ENCODE assay signal across 20 cellular contexts in genomic region chr3:150885535-150885934, GRCh38. TPM values are rescaled to one million over a fixed set of nuclear protein-coding genes. Genes with fewer than 3 reads are reported as not detected.
DNase-seq lines count a peak whose midpoint lies in the region; ATAC-seq and TF ChIP-seq lines count a peak whose summit lies in the region.
"Had no signal": no experiment of that assay in that cellular context is flagged by ENCODE, and none has a peak within 500 bp of the region (broad histone marks: within the 10 kb centered on the region; RNA-seq: fewer than 3 reads in every experiment).

No MANE protein-coding gene starts in this region.

- POLR2A ChIA-PET in CD8-positive, alpha-beta T cell (lab: Charles Lee): no interaction called here

- H3K27me3 Mint-ChIP-seq in CD8-positive, alpha-beta T cell (ENCODE audit: low read depth): peaks cover 26% of the 10 kb centered on the region
- peaks cover 39% of the 10 kb centered on the region for H3K27me3 Mint-ChIP-seq in activated CD8-positive, alpha-beta memory T cell treated with anti-CD3 and anti-CD28 coated beads, Interleukin-2, amount 10 ng/mL, durations not matched to agents 7 days and 5 days
- H3K27me3 Mint-ChIP-seq in activated T-cell treated with anti-CD3 and anti-CD28 coated beads, Interleukin-2, amount 50 U/mL, for 4 hours (ENCODE audit: low read depth): peaks cover 25% of the 10 kb centered on the region

- no peaks in the 10 kb centered on the region for H3K36me3 Mint-ChIP-seq in CD8-positive, alpha-beta T cell
- H3K36me3 Mint-ChIP-seq in activated CD8-positive, alpha-beta memory T cell treated with anti-CD3 and anti-CD28 coated beads, Interleukin-2, amount 10 ng/mL, durations not matched to agents 7 days and 5 days: no peaks in the 10 kb centered on the region
- no peaks in the 10 kb centered on the region for H3K36me3 Mint-ChIP-seq in activated T-cell treated with anti-CD3 and anti-CD28 coated beads, Interleukin-2, amount 50 U/mL, for 4 hours (ENCODE audit: insufficient read depth)
- H3K36me3 Mint-ChIP-seq: CD14-positive monocyte; CD4-positive, alpha-beta memory T cell had no signal

- no peak for TF ChIP-seq CTCF in right atrium auricular region (IDR thresholded peaks at IDR 0.05)
- no peak for TF ChIP-seq CTCF in CD8-positive, alpha-beta T cell (IDR thresholded peaks at IDR 0.05)
- no peak for TF ChIP-seq CTCF in neutrophil (IDR thresholded peaks at IDR 0.05)

- H3K27ac Mint-ChIP-seq in CD8-positive, alpha-beta T cell: peak overlapping the region; percentile 16
- H3K27ac Mint-ChIP-seq in activated CD8-positive, alpha-beta memory T cell treated with anti-CD3 and anti-CD28 coated beads, Interleukin-2, amount 10 ng/mL, durations not matched to agents 7 days and 5 days: no peak overlapping the region
- H3K27ac Mint-ChIP-seq: CD14-positive monocyte; CD4-positive, alpha-beta memory T cell; CD4-positive, CD25-positive, alpha-beta regulatory T cell had no signal

- DNase-seq in Right ventricle myocardium superior (no peak), right atrium auricular region (ENCODE audit: low spot score) (no peak), left ventricle myocardium superior (no peak)
- no peak for DNase-seq in CD8-positive, alpha-beta T cell
- DNase-seq in activated CD8-positive, alpha-beta memory T cell treated with anti-CD3 and anti-CD28 coated beads, Interleukin-2, amount 10 ng/mL, durations not matched to agents 7 days and 5 days: no peak
- no peak for DNase-seq in activated T-cell treated with anti-CD3 and anti-CD28 coated beads, Interleukin-2, amount 50 U/mL, for 4 hours
- DNase-seq: 8988T; ACHN; BE2C; C1 segment of cervical spinal cord; Caco-2; Calu3; CD4-positive, alpha-beta memory T cell; CD4-positive, CD25-positive, alpha-beta regulatory T cell; DMS79 treated with DMSO at 0.1 percent for 48 hours; GF-D8 had no signal

- H3K4me1 Mint-ChIP-seq in CD8-positive, alpha-beta T cell (ENCODE audit: low read depth): no peaks in the 10 kb centered on the region
- H3K4me1 Mint-ChIP-seq in activated CD8-positive, alpha-beta memory T cell treated with anti-CD3 and anti-CD28 coated beads, Interleukin-2, amount 10 ng/mL, durations not matched to agents 7 days and 5 days: no peaks in the 10 kb centered on the region
- H3K4me1 Mint-ChIP-seq in activated T-cell treated with anti-CD3 and anti-CD28 coated beads, Interleukin-2, amount 50 U/mL, for 4 hours (ENCODE audit: low read depth): no peaks in the 10 kb centered on the region
- H3K4me1 Mint-ChIP-seq: CD4-positive, alpha-beta memory T cell; CD4-positive, CD25-positive, alpha-beta regulatory T cell had no signal

- H3K9me3 ChIP-seq in right atrium auricular region (no peaks in the 10 kb centered on the region), neutrophil (no peaks in the 10 kb centered on the region)
- no peaks in the 10 kb centered on the region for H3K9me3 ChIP-seq in CD8-positive, alpha-beta T cell (ENCODE audit: low read length)
- H3K9me3 ChIP-seq: BE2C, BLaER1, Caco-2 had no signal

- H3K36me3 ChIP-seq in right atrium auricular region (no peaks in the 10 kb centered on the region), neutrophil (no peaks in the 10 kb centered on the region)
- no peaks in the 10 kb centered on the region for H3K36me3 ChIP-seq in CD8-positive, alpha-beta T cell (ENCODE audit: insufficient read depth, low read length)
- H3K36me3 ChIP-seq: BE2C, BLaER1 had no signal

- peaks cover 4% of the 10 kb centered on the region for H3K9me3 Mint-ChIP-seq in CD8-positive, alpha-beta T cell
- H3K9me3 Mint-ChIP-seq in activated CD8-positive, alpha-beta memory T cell treated with anti-CD3 and anti-CD28 coated beads, Interleukin-2, amount 10 ng/mL, durations not matched to agents 7 days and 5 days (ENCODE audit: low read depth): no peaks in the 10 kb centered on the region
- peaks cover 5% of the 10 kb centered on the region for H3K9me3 Mint-ChIP-seq in activated T-cell treated with anti-CD3 and anti-CD28 coated beads, Interleukin-2, amount 50 U/mL, for 4 hours

- peak; percentile 88 for ATAC-seq in Right ventricle myocardium superior (ENCODE audit: poor library complexity)
- ATAC-seq in CD8-positive, alpha-beta T cell: no peak
- ATAC-seq in left ventricle myocardium superior: peak; percentile 96
- no peak for ATAC-seq in activated CD8-positive, alpha-beta memory T cell treated with anti-CD3 and anti-CD28 coated beads, Interleukin-2, amount 10 ng/mL, durations not matched to agents 7 days and 5 days
- ATAC-seq in activated T-cell treated with anti-CD3 and anti-CD28 coated beads, Interleukin-2, amount 50 U/mL, for 4 hours: no peak

- intact Hi-C loops in Right ventricle myocardium superior (cut with DNase I) (no loop called here), left ventricle myocardium superior (cut with micrococcal nuclease) (no loop called here)
- intact Hi-C loops in CD8-positive, alpha-beta T cell (cut with DNase I, micrococcal nuclease): no loop called here

- no peaks in the 10 kb centered on the region for H3K27me3 ChIP-seq in right atrium auricular region
- H3K27me3 ChIP-seq in CD8-positive, alpha-beta T cell (ENCODE audit: insufficient read depth, low read length): no peaks in the 10 kb centered on the region
- H3K27me3 ChIP-seq in neutrophil: no peaks in the 10 kb centered on the region
- H3K27me3 ChIP-seq: BLaER1 had no signal

- H3K4me3 ChIP-seq in right atrium auricular region (no peak overlapping the region), neutrophil (ENCODE audit: low read depth in 1 of 2, low read length in 1 of 2) (no peak overlapping the region)
- H3K4me3 ChIP-seq in CD8-positive, alpha-beta T cell (ENCODE audit: low read depth, low read length): no peak overlapping the region
- H3K4me3 ChIP-seq: BLaER1 had no signal

- H3K4me1 ChIP-seq in right atrium auricular region: no peaks in the 10 kb centered on the region
- H3K4me1 ChIP-seq in CD8-positive, alpha-beta T cell (ENCODE audit: insufficient read depth, low read length): no peaks in the 10 kb centered on the region
- peaks cover 66 to 67% of the 10 kb centered on the region in 2 experiments for H3K4me1 ChIP-seq in neutrophil (ENCODE audit: control insufficient read depth in 1 of 2, insufficient read depth in 1 of 2, low read depth in 1 of 2, low read length in 1 of 2)
- H3K4me1 ChIP-seq: BE2C, BLaER1, Caco-2 had no signal

- no peak overlapping the region for H3K27ac ChIP-seq in right atrium auricular region
- H3K27ac ChIP-seq in CD8-positive, alpha-beta T cell (ENCODE audit: low read depth, low read length): no peak overlapping the region
- peak overlapping the region; percentile 58 for H3K27ac ChIP-seq in neutrophil
- H3K27ac ChIP-seq: BLaER1 had no signal

- CTCF ChIA-PET in CD8-positive, alpha-beta T cell (lab: Charles Lee): interaction anchor here (2.4 kb wide), 1 partner anchor 164 kb away, joined by 5 read pairs; no protein-coding TSS in a partner anchor
- CTCF ChIA-PET in activated CD8-positive, alpha-beta memory T cell treated with anti-CD3 and anti-CD28 coated beads, Interleukin-2, amount 10 ng/mL, durations not matched to agents 7 days and 5 days (lab: Charles Lee): no interaction called here

- H3K4me3 Mint-ChIP-seq in CD8-positive, alpha-beta T cell: no peak overlapping the region
- H3K4me3 Mint-ChIP-seq in activated CD8-positive, alpha-beta memory T cell treated with anti-CD3 and anti-CD28 coated beads, Interleukin-2, amount 10 ng/mL, durations not matched to agents 7 days and 5 days: no peak overlapping the region
- H3K4me3 Mint-ChIP-seq in activated T-cell treated with anti-CD3 and anti-CD28 coated beads, Interleukin-2, amount 50 U/mL, for 4 hours: no peak overlapping the region
- H3K4me3 Mint-ChIP-seq: CD4-positive, alpha-beta memory T cell; CD4-positive, CD25-positive, alpha-beta regulatory T cell had no signal

RNA-seq across cellular contexts. Expression of gene MINDY4B, which starts 19.7 kb away (rescaled TPM):
- total RNA-seq in Right ventricle myocardium superior (not detected), right atrium auricular region (not detected), left ventricle myocardium superior (not detected)
- not detected for total RNA-seq in CD8-positive, alpha-beta T cell
- total RNA-seq in activated CD8-positive, alpha-beta memory T cell treated with anti-CD3 and anti-CD28 coated beads, Interleukin-2, amount 10 ng/mL, durations not matched to agents 7 days and 5 days: not detected
- not detected for total RNA-seq in activated T-cell treated with anti-CD3 and anti-CD28 coated beads, Interleukin-2, amount 50 U/mL, for 4 hours
- total RNA-seq: A673; Caco-2; Calu3; CD4-positive, alpha-beta memory T cell; CD4-positive, CD25-positive, alpha-beta regulatory T cell had no signal

Comparison
In these comparisons a context has a peak if more than half of its experiments do, and no peak if none do; other contexts are left out.
1. ATAC-seq: peak in Right ventricle myocardium superior (single experiment) and left ventricle myocardium superior (single experiment); none in CD8-positive, alpha-beta T cell (single experiment), activated CD8-positive, alpha-beta memory T cell treated with anti-CD3 and anti-CD28 coated beads, Interleukin-2, amount 10 ng/mL, durations not matched to agents 7 days and 5 days (single experiment) and activated T-cell treated with anti-CD3 and anti-CD28 coated beads, Interleukin-2, amount 50 U/mL, for 4 hours (0 of 2).